8 cellular contexts compared by ENCODE assay signal in the genomic region with DNA sequence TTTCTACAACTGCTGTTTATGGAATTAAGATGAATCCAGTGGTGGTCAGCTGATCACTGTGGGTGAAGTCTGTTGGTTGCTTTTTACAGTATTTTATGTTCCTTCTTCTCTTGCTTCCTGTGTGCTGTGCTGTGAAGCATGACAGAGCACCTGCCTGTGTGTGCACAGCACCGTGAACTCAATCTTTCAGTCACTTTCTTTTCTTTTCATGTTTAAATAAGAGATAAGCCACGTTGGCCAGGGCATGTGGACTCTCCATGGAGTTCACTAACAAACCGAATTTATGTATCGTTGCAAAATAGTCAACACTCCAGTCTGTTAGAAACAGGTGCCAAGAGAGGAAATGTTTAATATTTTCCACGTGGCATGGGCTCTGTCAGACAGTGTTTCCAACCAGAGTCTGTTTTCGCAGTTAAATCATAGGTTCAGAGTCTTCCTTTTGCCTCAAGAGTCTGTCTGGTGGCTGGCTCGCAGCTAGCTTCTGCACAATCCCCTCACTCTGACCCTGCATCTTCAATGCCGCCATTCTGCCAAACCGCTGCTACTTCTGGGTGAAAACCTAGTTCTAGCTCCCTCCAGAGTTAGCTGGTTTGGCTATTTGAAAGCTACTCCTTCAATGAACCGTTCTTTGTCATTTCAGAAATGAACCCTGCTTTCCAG.
A peak's percentile ranks its signal among the peaks of the same experiment; 100 is the strongest.
DNase-seq lines count a peak whose midpoint lies in the region; ATAC-seq and TF ChIP-seq lines count a peak whose summit lies in the region.

No MANE protein-coding gene starts in this region.

- ATAC-seq in GM18909 (IDR thresholded peaks at IDR 0.05; ENCODE audit: poor library complexity, unreplicated experiment) = peak; percentile 96
- ATAC-seq in HG02970 (IDR thresholded peaks at IDR 0.05; ENCODE audit: low FRiP score, unreplicated experiment) = peak; percentile 73
- peak; percentile 96 for ATAC-seq in memory B cell (ENCODE audit: low read depth)

- H3K36me3 Mint-ChIP-seq in memory B cell (peaks cover 3% of the 10 kb centered on the region), endothelial cell (ENCODE audit: low read depth, unreplicated experiment) (peaks cover 8% of the 10 kb centered on the region)
- no peaks in the 10 kb centered on the region for H3K36me3 Mint-ChIP-seq in T-helper 2 cell treated with Interferon-gamma antibody and Interleukin-4, amounts not matched to agents 5 μg/mL and 100 μg/mL, for 36 hours (ENCODE audit: low read depth)

- H3K27ac Mint-ChIP-seq in memory B cell (peak overlapping the region; percentile 97), endothelial cell (ENCODE audit: unreplicated experiment) (no peak overlapping the region)
- no peak overlapping the region for H3K27ac Mint-ChIP-seq in T-helper 2 cell treated with Interferon-gamma antibody and Interleukin-4, amounts not matched to agents 5 μg/mL and 100 μg/mL, for 36 hours

- H3K27me3 Mint-ChIP-seq in memory B cell (no peaks in the 10 kb centered on the region), endothelial cell (ENCODE audit: unreplicated experiment) (peaks cover 3% of the 10 kb centered on the region)
- H3K27me3 Mint-ChIP-seq in T-helper 2 cell treated with Interferon-gamma antibody and Interleukin-4, amounts not matched to agents 5 μg/mL and 100 μg/mL, for 36 hours (ENCODE audit: low read depth) = peaks cover 29% of the 10 kb centered on the region

- H3K4me3 Mint-ChIP-seq in memory B cell = peak overlapping the region; percentile 63
- H3K4me3 Mint-ChIP-seq in T-helper 2 cell treated with Interferon-gamma antibody and Interleukin-4, amounts not matched to agents 5 μg/mL and 100 μg/mL, for 36 hours = no peak overlapping the region
- no peak overlapping the region for H3K4me3 Mint-ChIP-seq in endothelial cell (ENCODE audit: unreplicated experiment)

- no peak for TF ChIP-seq CTCF in endothelial cell (IDR thresholded peaks at IDR 0.05; ENCODE audit: unreplicated experiment)

- DNase-seq in NCI-H2107 treated with DMSO at 0.1 percent for 48 hours (lab: John Stamatoyannopoulos, UW; ENCODE audit: unreplicated experiment) (peak; percentile 94), memory B cell (ENCODE audit: low spot score in 2 of 2) (peak; percentile 30 to 58), mucosa of gallbladder (ENCODE audit: low spot score) (no peak), endothelial cell (ENCODE audit: low spot score) (no peak), HuH-7.5 (ENCODE audit: low spot score) (no peak)
- no peak for DNase-seq in T-helper 2 cell treated with Interferon-gamma antibody and Interleukin-4, amounts not matched to agents 5 μg/mL and 100 μg/mL, for 36 hours (ENCODE audit: low spot score)

- H3K9me3 Mint-ChIP-seq in memory B cell (peaks cover 2% of the 10 kb centered on the region), endothelial cell (ENCODE audit: unreplicated experiment) (peaks cover 5% of the 10 kb centered on the region)
- H3K9me3 Mint-ChIP-seq in T-helper 2 cell treated with Interferon-gamma antibody and Interleukin-4, amounts not matched to agents 5 μg/mL and 100 μg/mL, for 36 hours = peaks cover 9% of the 10 kb centered on the region

- H3K4me1 Mint-ChIP-seq in memory B cell (peaks cover 62% of the 10 kb centered on the region), endothelial cell (ENCODE audit: unreplicated experiment) (no peaks in the 10 kb centered on the region)
- peaks cover 2% of the 10 kb centered on the region for H3K4me1 Mint-ChIP-seq in T-helper 2 cell treated with Interferon-gamma antibody and Interleukin-4, amounts not matched to agents 5 μg/mL and 100 μg/mL, for 36 hours (ENCODE audit: low read depth)

Comparison
In these comparisons a context has a peak if more than half of its experiments do, and no peak if none do; other contexts are left out.
1. DNase-seq: peak in NCI-H2107 treated with DMSO at 0.1 percent for 48 hours (single experiment) and memory B cell (2 of 2); none in T-helper 2 cell treated with Interferon-gamma antibody and Interleukin-4, amounts not matched to agents 5 μg/mL and 100 μg/mL, for 36 hours (single experiment), mucosa of gallbladder (single experiment), endothelial cell (single experiment) and HuH-7.5 (single experiment).
2. Peak in every context shown above with its lines, with median percentiles within 50 percentile points of each other: ATAC-seq.